28 cellular contexts compared by ENCODE assay signal in genomic region chr7:119172043-119172442, GRCh38.
"Had no signal": no experiment of that assay in that cellular context is flagged by ENCODE, and none has a peak within 500 bp of the region (broad histone marks: within the 10 kb centered on the region; RNA-seq: fewer than 3 reads in every experiment).

No MANE protein-coding gene starts in this region.

- H3K27ac ChIP-seq: colonic mucosa, coronary artery, dorsolateral prefrontal cortex, epithelial cell of prostate, esophagus muscularis mucosa, esophagus squamous epithelium, foreskin keratinocyte, gastrocnemius medialis, gastroesophageal sphincter, heart left ventricle, heart right ventricle had no signal

- H3K4me3 ChIP-seq: colonic mucosa, coronary artery, dorsolateral prefrontal cortex, esophagus muscularis mucosa, esophagus squamous epithelium, gastrocnemius medialis, gastroesophageal sphincter, heart left ventricle, heart right ventricle had no signal

- FAIRE-seq: colon, endometrium, endothelial cell of umbilical vein, frontal cortex had no signal

- H3K9me3 ChIP-seq: colonic mucosa, gastrocnemius medialis had no signal

- DNase-seq: colonic mucosa; cortex of kidney; dermis blood vessel endothelial cell; dorsolateral prefrontal cortex; effector CD4-positive, alpha-beta T cell; effector CD8-positive, alpha-beta T cell; effector memory CD4-positive, alpha-beta T cell; effector memory CD8-positive, alpha-beta T cell; endodermal cell; erythroblast; esophagus squamous epithelium; foreskin fibroblast; foreskin keratinocyte; foreskin melanocyte; gastrocnemius medialis; glutamatergic neuron; head of caudate nucleus; heart left ventricle; heart right ventricle had no signal

- H3K36me3 ChIP-seq: colonic mucosa, esophagus muscularis mucosa, esophagus squamous epithelium, gastrocnemius medialis, gastroesophageal sphincter, heart left ventricle, heart right ventricle had no signal

- ATAC-seq: effector memory CD8-positive, alpha-beta T cell; esophagus mucosa; foreskin keratinocyte; gastrocnemius medialis; gastroesophageal sphincter; heart left ventricle; heart right ventricle had no signal

- H3K27me3 ChIP-seq: colonic mucosa, dorsolateral prefrontal cortex, esophagus muscularis mucosa, esophagus squamous epithelium, foreskin keratinocyte, gastrocnemius medialis, gastroesophageal sphincter, heart left ventricle, heart right ventricle had no signal

- H3K4me1 ChIP-seq: colonic mucosa, esophagus muscularis mucosa, esophagus squamous epithelium, foreskin keratinocyte, gastrocnemius medialis, gastroesophageal sphincter, heart left ventricle, heart right ventricle had no signal
